Comparison of ENCODE assay signal across 17 cellular contexts in genomic region chr10:17801507-17801906, GRCh38. TPM values are rescaled to one million over a fixed set of nuclear protein-coding genes. Genes with fewer than 3 reads are reported as not detected.
DNase-seq lines count a peak whose midpoint lies in the region; ATAC-seq and TF ChIP-seq lines count a peak whose summit lies in the region.
"Had no signal": no experiment of that assay in that cellular context is flagged by ENCODE, and none has a peak within 500 bp of the region (broad histone marks: within the 10 kb centered on the region; RNA-seq: fewer than 3 reads in every experiment).

No MANE protein-coding gene starts in this region.

- H3K9me3 ChIP-seq in OCI-LY7 (ENCODE audit: low read length) = no peaks in the 10 kb centered on the region
- no peaks in the 10 kb centered on the region for H3K9me3 ChIP-seq in tibial artery
- H3K9me3 ChIP-seq: SJCRH30, vagina had no signal

- no peak overlapping the region for H3K4me2 ChIP-seq in OCI-LY7 (ENCODE audit: low read length)

- H3K4me1 ChIP-seq in OCI-LY7 (ENCODE audit: insufficient read depth, low read length, poor library complexity, severe bottlenecking) = no peaks in the 10 kb centered on the region
- H3K4me1 ChIP-seq in foreskin keratinocyte = no peaks in the 10 kb centered on the region
- H3K4me1 ChIP-seq in tibial artery = no peaks in the 10 kb centered on the region
- H3K4me1 ChIP-seq: parathyroid adenoma, SJCRH30, vagina had no signal

- POLR2A ChIA-PET in OCI-LY7 (lab: Charles Lee) = interaction anchor here (0.6 to 0.7 kb wide), 3 partner anchors 9 to 424 kb away, joined by 3 read pairs; no protein-coding TSS in a partner anchor

- H3K36me3 ChIP-seq in OCI-LY7 (ENCODE audit: insufficient read depth, low read length) (no peaks in the 10 kb centered on the region), tibial artery (no peaks in the 10 kb centered on the region)
- H3K36me3 ChIP-seq: SJCRH30, vagina had no signal

- BruUV-seq in OCI-LY7 (replicated peaks; lab: Mats Ljungman, UMichigan) = no TSS peak

- TF ChIP-seq CTCF in AG09309 (IDR thresholded peaks at IDR 0.05; ENCODE audit: control insufficient read depth, insufficient read depth, low read depth, low read length, missing control alignments) (peak; percentile 5), GM12874 (IDR thresholded peaks at IDR 0.05; ENCODE audit: insufficient read depth, low read depth, low read length) (peak; percentile 21; the same call in 1 of the 2 replicates), OCI-LY7 (conservative IDR thresholded peaks at IDR 0.05; ENCODE audit: low read length) (peak; percentile 52), foreskin keratinocyte (conservative IDR thresholded peaks at IDR 0.05) (peak; percentile 39), tibial artery (IDR thresholded peaks at IDR 0.05) (no peak)

- H2AFZ ChIP-seq in OCI-LY7 (ENCODE audit: low read length) = no peak overlapping the region
- H2AFZ ChIP-seq: GM23248, parathyroid adenoma had no signal

- H3K27me3 ChIP-seq in foreskin keratinocyte (no peaks in the 10 kb centered on the region), tibial artery (no peaks in the 10 kb centered on the region)
- H3K27me3 ChIP-seq: SJCRH30, vagina had no signal

- no peaks in the 10 kb centered on the region for H4K20me1 ChIP-seq in OCI-LY7 (ENCODE audit: insufficient read depth, low read length)

- intact Hi-C loops in OCI-LY7 (cut with micrococcal nuclease; ENCODE audit: unreplicated experiment) (no loop called here), tibial artery (cut with DNase I; ENCODE audit: low total_unique reads) (no loop called here)

- no peak overlapping the region for H3K4me3 ChIP-seq in AG09309 (ENCODE audit: control insufficient read depth, low read depth, low read length)
- H3K4me3 ChIP-seq in OCI-LY7 (ENCODE audit: low read depth, low read length, poor library complexity, severe bottlenecking) = no peak overlapping the region
- no peak overlapping the region for H3K4me3 ChIP-seq in tibial artery
- H3K4me3 ChIP-seq: GM23248, SJCRH30, vagina had no signal

- ATAC-seq in foreskin keratinocyte = peak; percentile 35

- H3K79me2 ChIP-seq in OCI-LY7 (ENCODE audit: insufficient read depth, low read depth, low read length) = no peaks in the 10 kb centered on the region
- H3K79me2 ChIP-seq: parathyroid adenoma had no signal

- H3K9me2 ChIP-seq in OCI-LY7 (ENCODE audit: insufficient read depth, low read length) = no peaks in the 10 kb centered on the region

- CTCF ChIA-PET in OCI-LY7 (lab: Charles Lee; ENCODE audit: unreplicated experiment) = no interaction called here

- no peak overlapping the region for H3K27ac ChIP-seq in OCI-LY7 (ENCODE audit: low read depth, low read length, poor library complexity, severe bottlenecking)
- no peak overlapping the region for H3K27ac ChIP-seq in foreskin keratinocyte
- H3K27ac ChIP-seq in tibial artery = no peak overlapping the region
- H3K27ac ChIP-seq: GM23248, parathyroid adenoma, SJCRH30, vagina had no signal

- DNase-seq in AG09309 (ENCODE audit: low read depth) = no peak
- no peak for DNase-seq in OCI-LY7 (ENCODE audit: low spot score)
- no peak for DNase-seq in foreskin keratinocyte
- DNase-seq in NCI-H510A treated with DMSO at 0.1 percent for 48 hours (lab: John Stamatoyannopoulos, UW) = no peak
- no peak for DNase-seq in activated CD8-positive, alpha-beta memory T cell treated with anti-CD3 and anti-CD28 coated beads, Interleukin-2, amount 50 U/mL, for 48 hours
- no peak for DNase-seq in activated effector memory CD4-positive, alpha-beta T cell treated with Interleukin-2 at 50 U/mL for 16 hours
- no peak for DNase-seq in tibial artery
- DNase-seq: activated CD8-positive, alpha-beta memory T cell treated with anti-CD3 and anti-CD28 coated beads for 24 hours; COR-L47; GM23248; head of caudate nucleus; NCI-H187; NCI-H446; SJCRH30 had no signal

RNA-seq across cellular contexts. Expression of gene MRC1, which starts 7.6 kb away (rescaled TPM):
- total RNA-seq in OCI-LY7 (2014; rRNA removed; shearing (Covaris generic)) = not detected in 2 replicates
- total RNA-seq in OCI-LY7 (2022) (not detected in 2 replicates), foreskin keratinocyte (0.07 TPM in 1 of 2 replicates, not detected in the other)
- 0.01 TPM in 1 of 2 replicates, not detected in the other for polyA plus RNA-seq in foreskin keratinocyte
- total RNA-seq: GM23248, SJCRH30 had no signal
- polyA plus RNA-seq: GM23248 had no signal

RNA-seq across cellular contexts. Expression of gene TMEM236, which starts 49.5 kb away (rescaled TPM):
- total RNA-seq in OCI-LY7 (2014; rRNA removed; shearing (Covaris generic)) = 0.05 TPM in 1 of 2 replicates, not detected in the other
- total RNA-seq in OCI-LY7 (2022) (0.06 TPM in 1 of 2 replicates, not detected in the other), foreskin keratinocyte (0.63 TPM in 1 of 2 replicates, not detected in the other)
- 0.26 TPM in 1 of 2 replicates, not detected in the other for polyA plus RNA-seq in foreskin keratinocyte
- total RNA-seq: SJCRH30, vagina had no signal
- polyA plus RNA-seq: GM23248 had no signal

Comparison
In these comparisons a context has a peak if more than half of its experiments do, and no peak if none do; other contexts are left out.
1. CTCF ChIP-seq: peak in AG09309 (single experiment), GM12874 (single experiment), OCI-LY7 (single experiment) and foreskin keratinocyte (single experiment); none in tibial artery (0 of 2).